8 cellular contexts compared by ENCODE assay signal in genomic region chr12:26126340-26127284, GRCh38. TPM values are rescaled to one million over a fixed set of nuclear protein-coding genes. Genes with fewer than 3 reads are reported as not detected.
DNase-seq lines count a peak whose midpoint lies in the region; ATAC-seq and TF ChIP-seq lines count a peak whose summit lies in the region.

No MANE protein-coding gene starts in this region.

- H3K36me3 ChIP-seq in KMS-11 (ENCODE audit: insufficient read depth) (peaks cover 4% of the 10 kb centered on the region; the same call in 1 of the 2 replicates), smooth muscle cell (ENCODE audit: low read depth) (no peaks in the 10 kb centered on the region)

- no peaks in the 10 kb centered on the region for H3K9me3 Mint-ChIP-seq in T-cell

- H3K79me2 ChIP-seq in KMS-11 (ENCODE audit: insufficient read depth, low read depth) = peaks cover 26% of the 10 kb centered on the region
- no peaks in the 10 kb centered on the region for H3K79me2 ChIP-seq in smooth muscle cell (ENCODE audit: low read depth)

- H3K4me1 Mint-ChIP-seq in T-cell = peaks cover 25 to 47% (median 37%) of the 10 kb centered on the region in 3 donors

- POLR2A ChIA-PET in T-cell (lab: Charles Lee) = no interaction called here

- H3K4me3 ChIP-seq in KMS-11 (IDR thresholded peaks at IDR 0.05; ENCODE audit: insufficient read depth, low read depth, low read length) (no peak overlapping the region), coronary artery (peak overlapping the region; percentile 83), smooth muscle cell (peak overlapping the region; percentile 83)

- CTCF ChIA-PET in T-cell (lab: Charles Lee) = no interaction called here

- peak overlapping the region; percentile 73 to 82 (median 77) for H3K4me3 Mint-ChIP-seq in T-cell

- H3K4me2 ChIP-seq in KMS-11 (peak overlapping the region; percentile 99), smooth muscle cell (peak overlapping the region; percentile 93)

- ATAC-seq in GM21528 (IDR thresholded peaks at IDR 0.05; ENCODE audit: low FRiP score, unreplicated experiment) (peak; percentile 48), T-cell (replicated peaks in 1 of 4) (no peak), HG03097 (IDR thresholded peaks at IDR 0.05; ENCODE audit: low FRiP score, unreplicated experiment) (no peak)

- H4K20me1 ChIP-seq in KMS-11 (ENCODE audit: insufficient read depth) (no peaks in the 10 kb centered on the region), smooth muscle cell (ENCODE audit: low read depth) (no peaks in the 10 kb centered on the region)

- peaks cover 66 to 76% of the 10 kb centered on the region in 2 donors for H3K27me3 Mint-ChIP-seq in T-cell

- peak overlapping the region; percentile 97 for H3K27ac ChIP-seq in KMS-11
- H3K27ac ChIP-seq in coronary artery = peak overlapping the region; percentile 96 to 98
- H3K27ac ChIP-seq in smooth muscle cell (ENCODE audit: low read depth) = peak overlapping the region; percentile 90

- H3K9ac ChIP-seq in KMS-11 (peak overlapping the region; percentile 90), smooth muscle cell (ENCODE audit: low read depth) (peak overlapping the region; percentile 83)

- H3K27ac Mint-ChIP-seq in T-cell = no peak overlapping the region

- 5% methylated on average over 58 of the region's 60 CpGs for WGBS in smooth muscle cell (ENCODE audit: low lambda C conversion rate)

- H3K27me3 ChIP-seq in KMS-11 (ENCODE audit: insufficient read depth, low read depth) (no peaks in the 10 kb centered on the region), smooth muscle cell (ENCODE audit: low read depth) (peaks cover 16% of the 10 kb centered on the region)

- peak; percentile 87 for DNase-seq in EH (ENCODE audit: low read depth)
- peak in 5 of 34 experiments; percentile 9 to 26 (median 14) for DNase-seq in T-cell
- DNase-seq in coronary artery (ENCODE audit: low spot score) = peak; percentile 93
- DNase-seq in kidney tubule cell (ENCODE audit: low spot score) = peak; percentile 89
- DNase-seq in smooth muscle cell (lab: John Stamatoyannopoulos, UW; ENCODE audit: unreplicated experiment) = peak; percentile 59

- TF ChIP-seq CTCF in KMS-11 (conservative IDR thresholded peaks at IDR 0.05; ENCODE audit: low read depth, low read length) = no peak
- no peak for TF ChIP-seq CTCF in coronary artery (IDR thresholded peaks at IDR 0.05)
- TF ChIP-seq CTCF in smooth muscle cell (IDR thresholded peaks at IDR 0.05; ENCODE audit: borderline replicate concordance, insufficient read depth, poor library complexity, severe bottlenecking) = no peak

- H3F3A ChIP-seq in smooth muscle cell (ENCODE audit: low read depth) = peaks cover 10% of the 10 kb centered on the region

- H3K9me3 ChIP-seq in smooth muscle cell (replicated peaks; ENCODE audit: low read depth) = no peaks in the 10 kb centered on the region

- peak overlapping the region; percentile 66 for H2AFZ ChIP-seq in KMS-11 (ENCODE audit: low read depth)
- peak overlapping the region; percentile 97 for H2AFZ ChIP-seq in smooth muscle cell (ENCODE audit: low read depth)

- H3K36me3 Mint-ChIP-seq in T-cell = no peaks in the 10 kb centered on the region

- H3K4me1 ChIP-seq in KMS-11 (ENCODE audit: low read depth, poor library complexity, severe bottlenecking) = peaks cover 18% of the 10 kb centered on the region
- peaks cover 6% of the 10 kb centered on the region for H3K4me1 ChIP-seq in smooth muscle cell (ENCODE audit: low read depth)

RNA-seq across cellular contexts. Expression of gene BHLHE41, which starts 1.8 kb away (rescaled TPM):
- total RNA-seq in T-cell (1 to 10 TPM in 2 of 5 donors, under 1 TPM in 1, not detected in 2; 0.46 to 1.7 (median 1.3) TPM), smooth muscle cell (4.4 and 6.0 TPM in 2 replicates)
- 10.3 and 10.6 TPM in 2 replicates for polyA plus RNA-seq in smooth muscle cell
